9 cellular contexts compared by ENCODE assay signal in genomic region chr6:31837612-31838553, GRCh38. TPM values are rescaled to one million over a fixed set of nuclear protein-coding genes. Genes with fewer than 3 reads are reported as not detected.
DNase-seq lines count a peak whose midpoint lies in the region; ATAC-seq and TF ChIP-seq lines count a peak whose summit lies in the region.
"Had no signal": no experiment of that assay in that cellular context is flagged by ENCODE, and none has a peak within 500 bp of the region (broad histone marks: within the 10 kb centered on the region; RNA-seq: fewer than 3 reads in every experiment).

No MANE protein-coding gene starts in this region.

- no peak overlapping the region for H3K23ac ChIP-seq in mesenchymal stem cell (ENCODE audit: low read length in 2 of 2)

- H3K79me1 ChIP-seq in mesenchymal stem cell (replicated peaks; ENCODE audit: low read length, poor library complexity, severe bottlenecking), result peaks cover 9% of the 10 kb centered on the region

- no peak overlapping the region for H2BK5ac ChIP-seq in mesenchymal stem cell (ENCODE audit: low read depth, low read length, poor library complexity, severe bottlenecking)

- no peak overlapping the region for H2AFZ ChIP-seq in mesenchymal stem cell (ENCODE audit: low read depth, low read length)

- H2BK12ac ChIP-seq in mesenchymal stem cell (ENCODE audit: low read length in 2 of 2), result no peak overlapping the region

- H3K4me3 ChIP-seq in AG04449 (ENCODE audit: low read depth, low read length) (peak overlapping the region; percentile 93), HEK293 (ENCODE audit: low read depth, low read length) (no peak overlapping the region; the same call in 1 of the 2 replicates), adipocyte (ENCODE audit: low read length) (peak overlapping the region; percentile 95), mesenchymal stem cell (ENCODE audit: insufficient read depth in 1 of 2, low read depth in 1 of 2, low read length in 2 of 2) (peak overlapping the region; percentile 30 to 100)

- H3K36me3 ChIP-seq in HEK293 (ENCODE audit: control insufficient read depth in 2 of 2, insufficient read depth in 1 of 2, low read length in 2 of 2) (peaks cover 47 to 52% of the 10 kb centered on the region in 2 experiments), adipocyte (ENCODE audit: control insufficient read depth, insufficient read depth, low read length, severe bottlenecking) (peaks cover 54% of the 10 kb centered on the region), mesenchymal stem cell (ENCODE audit: control insufficient read depth in 1 of 2, insufficient read depth in 2 of 2, low read depth in 1 of 2, low read length in 2 of 2) (peaks cover 51 to 55% of the 10 kb centered on the region in 2 experiments)

- no peak for ATAC-seq in GM21529 (IDR thresholded peaks at IDR 0.05; ENCODE audit: unreplicated experiment)

- DNase-seq in AG04449 (ENCODE audit: low read depth, low spot score) (no peak), adipocyte (ENCODE audit: low read depth) (no peak), mesenchymal stem cell (no peak), NCI-H748 treated with DMSO at 0.1 percent for 48 hours (lab: John Stamatoyannopoulos, UW) (no peak), NCI-H1417 (lab: John Stamatoyannopoulos, UW) (no peak), NCI-H774 (lab: John Stamatoyannopoulos, UW) (no peak)
- DNase-seq: amygdala had no signal

- no peak overlapping the region for H4K91ac ChIP-seq in mesenchymal stem cell (ENCODE audit: low read length)

- H2BK15ac ChIP-seq in mesenchymal stem cell (ENCODE audit: low read depth, poor library complexity, severe bottlenecking), result no peak overlapping the region

- no peaks in the 10 kb centered on the region for H3K27me3 ChIP-seq in adipocyte (replicated peaks; ENCODE audit: control insufficient read depth, insufficient read depth, low read length)
- no peaks in the 10 kb centered on the region for H3K27me3 ChIP-seq in mesenchymal stem cell (ENCODE audit: control insufficient read depth in 1 of 2, insufficient read depth in 1 of 2, low read length in 2 of 2)

- H2BK120ac ChIP-seq in mesenchymal stem cell (ENCODE audit: low read depth, low read length), result no peak overlapping the region

- H4K8ac ChIP-seq in mesenchymal stem cell (ENCODE audit: low read length), result no peak overlapping the region

- 89% methylated on average over 9 of the region's 9 CpGs for WGBS in mesenchymal stem cell

- POLR2A ChIA-PET in AG04449 (lab: Yijun Ruan, JAX) (interaction anchor here (0.6 to 3.1 kb wide), 6 partner anchors 8 to 134 kb away, joined by 3 to 11 read pairs (median 5); partner anchors contain the start of genes DDAH2 and NEU1), HEK293 (lab: Yijun Ruan, JAX) (interaction anchor here (0.5 to 12.5 kb wide), 9 partner anchors 11 to 115 kb away, joined by 3 to 125 read pairs (median 5); partner anchors contain the start of genes EHMT2, HSPA1A, HSPA1B and HSPA1L)

- H3K9me3 ChIP-seq in HEK293 (ENCODE audit: control insufficient read depth, insufficient read depth, low read depth, low read length) (no peaks in the 10 kb centered on the region), adipocyte (ENCODE audit: control insufficient read depth, low read length) (no peaks in the 10 kb centered on the region), mesenchymal stem cell (ENCODE audit: control insufficient read depth, low read length) (no peaks in the 10 kb centered on the region)

- H3K4me1 ChIP-seq in HEK293 (ENCODE audit: control insufficient read depth, insufficient read depth, low read length), result peaks cover 9% of the 10 kb centered on the region
- H3K4me1 ChIP-seq in adipocyte (ENCODE audit: control insufficient read depth, insufficient read depth, low read length), result peaks cover 29% of the 10 kb centered on the region
- peaks cover 18% of the 10 kb centered on the region for H3K4me1 ChIP-seq in mesenchymal stem cell (ENCODE audit: control insufficient read depth, insufficient read depth, low read depth, low read length)

- H3K4me2 ChIP-seq in mesenchymal stem cell (ENCODE audit: low read length, poor library complexity, severe bottlenecking), result peak overlapping the region; percentile 98

- TF ChIP-seq CTCF in AG04449 (IDR thresholded peaks at IDR 0.05; ENCODE audit: insufficient read depth, low read length, missing control alignments), result no peak
- no peak for TF ChIP-seq CTCF in HEK293 (tag by site-specific recombination; IDR thresholded peaks at IDR 0.05)

- H3K4ac ChIP-seq in mesenchymal stem cell (ENCODE audit: low read depth in 1 of 2, low read length in 2 of 2), result no peak overlapping the region

- no peak overlapping the region for H3K18ac ChIP-seq in mesenchymal stem cell (ENCODE audit: low read depth in 1 of 2, low read length in 2 of 2)

- no peak overlapping the region for H3K14ac ChIP-seq in mesenchymal stem cell (ENCODE audit: low read length in 2 of 2)

- CTCF ChIA-PET in AG04449 (lab: Yijun Ruan, JAX) (interaction anchor here (0.8 to 2.9 kb wide), 8 partner anchors 8 to 158 kb away, joined by 3 to 8 read pairs (median 4); partner anchors contain the start of genes LSM2 and LY6G5C), HEK293 (lab: Yijun Ruan, JAX) (interaction anchor here (0.6 to 1.6 kb wide), 5 partner anchors 15 to 68 kb away, joined by 3 to 10 read pairs (median 4); partner anchors contain the start of genes LSM2 and VARS1)

- H2AK5ac ChIP-seq in mesenchymal stem cell (ENCODE audit: low read length, severe bottlenecking), result no peak overlapping the region

- H3K9ac ChIP-seq in adipocyte (ENCODE audit: low read length) (peak overlapping the region; percentile 99), mesenchymal stem cell (ENCODE audit: low read length) (peak overlapping the region; percentile 98)

- peak overlapping the region; percentile 35; the same call in 1 of the 2 replicates for H3K27ac ChIP-seq in HEK293 (ENCODE audit: extremely low read depth, low read depth, low read length)
- no peak overlapping the region for H3K27ac ChIP-seq in mesenchymal stem cell (ENCODE audit: low read length, poor library complexity, severe bottlenecking)

TF ChIP-seq in HEK293, 187 proteins besides CTCF, POLR2A, EP300 and RAD21 (continues in another document):
- TF ChIP-seq SCRT2 (tag by site-specific recombination; IDR thresholded peaks at IDR 0.05) (no peak), ZNF335 (tag by site-specific recombination; conservative IDR thresholded peaks at IDR 0.05) (no peak), SP2 (tag by site-specific recombination; IDR thresholded peaks at IDR 0.05) (no peak), ZBTB20 (tag by site-specific recombination; IDR thresholded peaks at IDR 0.05) (no peak), ZNF18 (tag by site-specific recombination; IDR thresholded peaks at IDR 0.05) (no peak), ZNF266 (tag by site-specific recombination; IDR thresholded peaks at IDR 0.05; ENCODE audit: low read depth) (no peak), ZNF585B (tag by site-specific recombination; IDR thresholded peaks at IDR 0.05) (no peak)

RNA-seq across cellular contexts. Expression of gene HSPA1B, which starts 10.3 kb away (rescaled TPM):
- polyA plus RNA-seq in mesenchymal stem cell (2013, experiment 1 of 2), result 29.0 TPM
- polyA plus RNA-seq in mesenchymal stem cell (2013, experiment 2 of 2), result 26.7 TPM

RNA-seq across cellular contexts. Expression of gene HSPA1A, which starts 22.5 kb away (rescaled TPM):
- polyA plus RNA-seq in mesenchymal stem cell (2013, experiment 1 of 2), result 42.7 TPM
- 44.5 TPM for polyA plus RNA-seq in mesenchymal stem cell (2013, experiment 2 of 2)

RNA-seq across cellular contexts. Expression of gene HSPA1L, which starts 22.8 kb away (rescaled TPM):
- polyA plus RNA-seq in mesenchymal stem cell (2013, experiment 1 of 2), result 0.70 TPM
- polyA plus RNA-seq in mesenchymal stem cell (2013, experiment 2 of 2), result 0.64 TPM

RNA-seq across cellular contexts. Expression of gene NEU1, which starts 24.7 kb away (rescaled TPM):
- polyA plus RNA-seq in mesenchymal stem cell (2013, experiment 1 of 2), result 140 TPM
- 145 TPM for polyA plus RNA-seq in mesenchymal stem cell (2013, experiment 2 of 2)

RNA-seq across cellular contexts. Expression of gene LSM2, which starts 31.1 kb away (rescaled TPM):
- 56.3 TPM for polyA plus RNA-seq in mesenchymal stem cell (2013, experiment 1 of 2)
- 60.3 TPM for polyA plus RNA-seq in mesenchymal stem cell (2013, experiment 2 of 2)
